Comparison of ENCODE assay signal across 8 cellular contexts in genomic region chr5:16467363-16468219, GRCh38. TPM values are rescaled to one million over a fixed set of nuclear protein-coding genes. Genes with fewer than 3 reads are reported as not detected.
A peak's percentile ranks its signal among the peaks of the same experiment; 100 is the strongest.
DNase-seq lines count a peak whose midpoint lies in the region; ATAC-seq lines count a peak whose summit lies in the region.

No MANE protein-coding gene starts in this region.

- H2AFZ ChIP-seq in mesenchymal stem cell (ENCODE audit: low read depth, low read length), result no peak overlapping the region

- no peak overlapping the region for H2BK15ac ChIP-seq in mesenchymal stem cell (ENCODE audit: low read depth, poor library complexity, severe bottlenecking)

- H3K9ac ChIP-seq in adipocyte (ENCODE audit: low read length) (peak overlapping the region; percentile 19), mesenchymal stem cell (ENCODE audit: low read length) (peak overlapping the region; percentile 94)

- 75% methylated on average over 3 of the region's 3 CpGs for WGBS in mesenchymal stem cell

- H3K23ac ChIP-seq in mesenchymal stem cell (ENCODE audit: low read length in 2 of 2), result peak overlapping the region in 1 of 2 experiments; percentile 3

- ATAC-seq in GM21423 (IDR thresholded peaks at IDR 0.05; ENCODE audit: unreplicated experiment) (peak; percentile 66), HG03575 (IDR thresholded peaks at IDR 0.05; ENCODE audit: extremely low read depth, insufficient number of reproducible peaks, low FRiP score, unreplicated experiment) (peak; percentile 88)

- H3K36me3 ChIP-seq in adipocyte (ENCODE audit: control insufficient read depth, insufficient read depth, low read length, severe bottlenecking), result peaks cover 9% of the 10 kb centered on the region
- peaks cover 0 to 18% of the 10 kb centered on the region in 2 experiments for H3K36me3 ChIP-seq in mesenchymal stem cell (ENCODE audit: control insufficient read depth in 1 of 2, insufficient read depth in 2 of 2, low read depth in 1 of 2, low read length in 2 of 2)

- no peak overlapping the region for H2BK12ac ChIP-seq in mesenchymal stem cell (ENCODE audit: low read length in 2 of 2)

- H3K4ac ChIP-seq in mesenchymal stem cell (ENCODE audit: low read depth in 1 of 2, low read length in 2 of 2), result no peak overlapping the region

- H2AK5ac ChIP-seq in mesenchymal stem cell (ENCODE audit: low read length, severe bottlenecking), result no peak overlapping the region

- peaks cover 39% of the 10 kb centered on the region for H3K4me1 ChIP-seq in adipocyte (ENCODE audit: control insufficient read depth, insufficient read depth, low read length)
- H3K4me1 ChIP-seq in mesenchymal stem cell (ENCODE audit: control insufficient read depth, insufficient read depth, low read depth, low read length), result peaks cover 10% of the 10 kb centered on the region

- no peak overlapping the region for H2BK5ac ChIP-seq in mesenchymal stem cell (ENCODE audit: low read depth, low read length, poor library complexity, severe bottlenecking)

- H3K79me1 ChIP-seq in mesenchymal stem cell (replicated peaks; ENCODE audit: low read length, poor library complexity, severe bottlenecking), result peaks cover 12% of the 10 kb centered on the region

- DNase-seq in adipocyte (ENCODE audit: low read depth), result peak; percentile 69
- peak; percentile 75 for DNase-seq in mesenchymal stem cell
- DNase-seq in NCI-H774 (lab: John Stamatoyannopoulos, UW), result no peak
- no peak for DNase-seq in DMS 273 treated with DMSO at 0.1 percent for 48 hours (lab: John Stamatoyannopoulos, UW)
- no peak for DNase-seq in stimulated activated CD8-positive, alpha-beta memory T cell treated with anti-CD3 and anti-CD28 coated beads, Interleukin-4, amount 100 ng/mL, for 48 hours

- H3K4me3 ChIP-seq in GM08714 (ENCODE audit: low read length), result peak overlapping the region; percentile 74; the same call in 1 of the 2 replicates
- H3K4me3 ChIP-seq in adipocyte (ENCODE audit: low read length), result peak overlapping the region; percentile 99
- peak overlapping the region in 1 of 2 experiments; percentile 98 for H3K4me3 ChIP-seq in mesenchymal stem cell (ENCODE audit: insufficient read depth in 1 of 2, low read depth in 1 of 2, low read length in 2 of 2)

- H4K91ac ChIP-seq in mesenchymal stem cell (ENCODE audit: low read length), result no peak overlapping the region

- no peak overlapping the region for H3K27ac ChIP-seq in mesenchymal stem cell (ENCODE audit: low read length, poor library complexity, severe bottlenecking)

- H2BK120ac ChIP-seq in mesenchymal stem cell (ENCODE audit: low read depth, low read length), result no peak overlapping the region

- H3K18ac ChIP-seq in mesenchymal stem cell (ENCODE audit: low read depth in 1 of 2, low read length in 2 of 2), result no peak overlapping the region

- no peak overlapping the region for H3K14ac ChIP-seq in mesenchymal stem cell (ENCODE audit: low read length in 2 of 2)

- H3K4me2 ChIP-seq in mesenchymal stem cell (ENCODE audit: low read length, poor library complexity, severe bottlenecking), result no peak overlapping the region

- no peaks in the 10 kb centered on the region for H3K9me3 ChIP-seq in adipocyte (ENCODE audit: control insufficient read depth, low read length)
- no peaks in the 10 kb centered on the region for H3K9me3 ChIP-seq in mesenchymal stem cell (ENCODE audit: control insufficient read depth, low read length)

- H4K8ac ChIP-seq in mesenchymal stem cell (ENCODE audit: low read length), result no peak overlapping the region

- H3K27me3 ChIP-seq in adipocyte (replicated peaks; ENCODE audit: control insufficient read depth, insufficient read depth, low read length) (no peaks in the 10 kb centered on the region), mesenchymal stem cell (ENCODE audit: control insufficient read depth in 1 of 2, insufficient read depth in 1 of 2, low read length in 2 of 2) (no peaks in the 10 kb centered on the region)

RNA-seq across cellular contexts. Expression of gene ZNF622, which starts 2.0 kb away (rescaled TPM):
- 40.8 TPM for polyA plus RNA-seq in mesenchymal stem cell (2013, experiment 1 of 2)
- 41.3 TPM for polyA plus RNA-seq in mesenchymal stem cell (2013, experiment 2 of 2)

Comparison
In these comparisons a context has a peak if more than half of its experiments do, and no peak if none do; other contexts are left out.
1. DNase-seq: peak in adipocyte (single experiment) and mesenchymal stem cell (single experiment); none in NCI-H774 (single experiment), DMS 273 treated with DMSO at 0.1 percent for 48 hours (single experiment) and stimulated activated CD8-positive, alpha-beta memory T cell treated with anti-CD3 and anti-CD28 coated beads, Interleukin-4, amount 100 ng/mL, for 48 hours (single experiment).